In genomic region chr9:23554691-23555090, GRCh38 we compare ENCODE assay signal across 15 cellular contexts.
DNase-seq lines count a peak whose midpoint lies in the region; ATAC-seq lines count a peak whose summit lies in the region.
"Had no signal": no experiment of that assay in that cellular context is flagged by ENCODE, and none has a peak within 500 bp of the region (broad histone marks: within the 10 kb centered on the region; RNA-seq: fewer than 3 reads in every experiment).

No MANE protein-coding gene starts in this region.

- ATAC-seq in HG03520 (IDR thresholded peaks at IDR 0.05; ENCODE audit: unreplicated experiment) (no peak), HG03521 (IDR thresholded peaks at IDR 0.05; ENCODE audit: unreplicated experiment) (no peak)

- DNase-seq in DMS 273 (lab: John Stamatoyannopoulos, UW; ENCODE audit: unreplicated experiment) (peak; percentile 71), NCI-H1694 (lab: John Stamatoyannopoulos, UW) (peak; percentile 35), NCI-H69 (lab: John Stamatoyannopoulos, UW) (peak; percentile 60), cerebellar nuclear complex (lab: John Stamatoyannopoulos, UW) (peak; percentile 1 to 24), DMS114 treated with DMSO at 0.1 percent for 48 hours (lab: John Stamatoyannopoulos, UW; ENCODE audit: unreplicated experiment) (no peak), nucleus accumbens (lab: John Stamatoyannopoulos, UW) (no peak)
- DNase-seq: 8988T; AML-193; Caco-2; CD8-positive, alpha-beta memory T cell; DMS79; GOT3; H9 had no signal

Comparison
In these comparisons a context has a peak if more than half of its experiments do, and no peak if none do; other contexts are left out.
1. DNase-seq: peak in DMS 273 (single experiment), NCI-H1694 (single experiment), NCI-H69 (single experiment) and cerebellar nuclear complex (2 of 2); none in DMS114 treated with DMSO at 0.1 percent for 48 hours (single experiment) and nucleus accumbens (0 of 56).